In genomic region chr2:28393115-28393836, GRCh38 we compare ENCODE assay signal across 8 cellular contexts. TPM values are rescaled to one million over a fixed set of nuclear protein-coding genes. Genes with fewer than 3 reads are reported as not detected.
A peak's percentile ranks its signal among the peaks of the same experiment; 100 is the strongest.
DNase-seq lines count a peak whose midpoint lies in the region; ATAC-seq and TF ChIP-seq lines count a peak whose summit lies in the region.

No MANE protein-coding gene starts in this region.

- H3K4me2 ChIP-seq in OCI-LY1 (ENCODE audit: low read length): peak overlapping the region; percentile 68

- H3K4me1 Mint-ChIP-seq in activated naive CD4-positive, alpha-beta T cell treated with anti-CD3 and anti-CD28 coated beads for 36 hours (ENCODE audit: low read depth): peaks cover 30% of the 10 kb centered on the region
- H3K4me1 Mint-ChIP-seq in osteocyte (ENCODE audit: unreplicated experiment): peaks cover 31% of the 10 kb centered on the region

- H3K9ac ChIP-seq in OCI-LY1 (ENCODE audit: low read length): peak overlapping the region; percentile 13; the same call in 1 of the 2 replicates

- no peaks in the 10 kb centered on the region for H3K9me3 ChIP-seq in OCI-LY1 (ENCODE audit: low read length)

- H3K36me3 ChIP-seq in OCI-LY1 (ENCODE audit: insufficient read depth, low read length): no peaks in the 10 kb centered on the region

- no peaks in the 10 kb centered on the region for H4K20me1 ChIP-seq in OCI-LY1 (ENCODE audit: insufficient read depth, low read length)

- H2AFZ ChIP-seq in OCI-LY1 (ENCODE audit: low read length): no peak overlapping the region

- intact Hi-C loops in activated naive CD4-positive, alpha-beta T cell treated with anti-CD3 and anti-CD28 coated beads for 36 hours (cut with micrococcal nuclease): loop anchor here (2.0 to 10.0 kb wide), 7 partner anchors 229 to 722 kb away; partner anchors contain the start of genes CLIP4, PPP1CB and SPDYA

- no peak for ATAC-seq in GM18858 (IDR thresholded peaks at IDR 0.05; ENCODE audit: unreplicated experiment)

- TF ChIP-seq CTCF in OCI-LY1 (IDR thresholded peaks at IDR 0.05; ENCODE audit: low read length) (no peak), osteocyte (IDR thresholded peaks at IDR 0.05) (no peak)

- H3F3A ChIP-seq in OCI-LY1 (ENCODE audit: insufficient read depth, low read length): no peaks in the 10 kb centered on the region

- no peaks in the 10 kb centered on the region for H3K27me3 ChIP-seq in OCI-LY1 (ENCODE audit: insufficient read depth, low read length)

- H3K9me3 Mint-ChIP-seq in activated naive CD4-positive, alpha-beta T cell treated with anti-CD3 and anti-CD28 coated beads for 36 hours: no peaks in the 10 kb centered on the region
- H3K9me3 Mint-ChIP-seq in osteocyte (ENCODE audit: unreplicated experiment): no peaks in the 10 kb centered on the region

- peak overlapping the region; percentile 73 for H3K4me3 ChIP-seq in OCI-LY1 (ENCODE audit: low read depth, low read length, poor library complexity, severe bottlenecking)

- no peak overlapping the region for H3K4me3 Mint-ChIP-seq in activated naive CD4-positive, alpha-beta T cell treated with anti-CD3 and anti-CD28 coated beads for 36 hours
- H3K4me3 Mint-ChIP-seq in osteocyte (ENCODE audit: unreplicated experiment): no peak overlapping the region

- no peak overlapping the region for H3K27ac ChIP-seq in OCI-LY1 (ENCODE audit: low read depth, low read length, poor library complexity, severe bottlenecking)

- peak; percentile 34 for DNase-seq in NCI-H2196 (lab: John Stamatoyannopoulos, UW; ENCODE audit: unreplicated experiment)
- no peak for DNase-seq in NCI-H2196 treated with DMSO at 0.1 percent for 48 hours (lab: John Stamatoyannopoulos, UW; ENCODE audit: unreplicated experiment)
- peak; percentile 55 for DNase-seq in activated naive CD4-positive, alpha-beta T cell treated with anti-CD3 and anti-CD28 coated beads for 36 hours
- DNase-seq in germinal center (ENCODE audit: low spot score): peak; percentile 45
- no peak for DNase-seq in osteocyte (ENCODE audit: extremely low spot score, unreplicated experiment)
- no peak for DNase-seq in GF-D8 (lab: John Stamatoyannopoulos, UW)

- H3K36me3 Mint-ChIP-seq in activated naive CD4-positive, alpha-beta T cell treated with anti-CD3 and anti-CD28 coated beads for 36 hours (ENCODE audit: low read depth): peaks cover 11% of the 10 kb centered on the region
- peaks cover 4% of the 10 kb centered on the region for H3K36me3 Mint-ChIP-seq in osteocyte (ENCODE audit: unreplicated experiment)

- H3K27me3 Mint-ChIP-seq in activated naive CD4-positive, alpha-beta T cell treated with anti-CD3 and anti-CD28 coated beads for 36 hours (ENCODE audit: low read depth): no peaks in the 10 kb centered on the region
- no peaks in the 10 kb centered on the region for H3K27me3 Mint-ChIP-seq in osteocyte (ENCODE audit: unreplicated experiment)

- CTCF ChIA-PET in activated naive CD4-positive, alpha-beta T cell treated with anti-CD3 and anti-CD28 coated beads for 36 hours (lab: Charles Lee): interaction anchor here (0.6 to 0.7 kb wide), 2 partner anchors 980 to 1862 kb away, joined by 3 read pairs; no protein-coding TSS in a partner anchor

- H3K4me1 ChIP-seq in OCI-LY1 (ENCODE audit: insufficient read depth, low read length, severe bottlenecking): peaks cover 11% of the 10 kb centered on the region

- no peak overlapping the region for H3K27ac Mint-ChIP-seq in activated naive CD4-positive, alpha-beta T cell treated with anti-CD3 and anti-CD28 coated beads for 36 hours
- H3K27ac Mint-ChIP-seq in osteocyte (ENCODE audit: unreplicated experiment): peak overlapping the region; percentile 98

- no peaks in the 10 kb centered on the region for H3K79me2 ChIP-seq in OCI-LY1 (ENCODE audit: insufficient read depth, low read length)

- H3K9me2 ChIP-seq in OCI-LY1 (ENCODE audit: low read depth, low read length): no peaks in the 10 kb centered on the region

RNA-seq across cellular contexts. Expression of gene FOSL2, which starts 0.6 kb away (rescaled TPM):
- 100 to 1,000 TPM; 102 to 110 TPM for total RNA-seq in activated naive CD4-positive, alpha-beta T cell treated with anti-CD3 and anti-CD28 coated beads for 36 hours
- total RNA-seq in osteocyte: 82.6 and 83.2 TPM in 2 replicates

Comparison
In these comparisons a context has a peak if more than half of its experiments do, and no peak if none do; other contexts are left out.
1. DNase-seq: peak in NCI-H2196 (single experiment), activated naive CD4-positive, alpha-beta T cell treated with anti-CD3 and anti-CD28 coated beads for 36 hours (single experiment) and germinal center (single experiment); none in NCI-H2196 treated with DMSO at 0.1 percent for 48 hours (single experiment), osteocyte (single experiment) and GF-D8 (single experiment).